1 cellular context compared by ENCODE assay signal in the genomic region with DNA sequence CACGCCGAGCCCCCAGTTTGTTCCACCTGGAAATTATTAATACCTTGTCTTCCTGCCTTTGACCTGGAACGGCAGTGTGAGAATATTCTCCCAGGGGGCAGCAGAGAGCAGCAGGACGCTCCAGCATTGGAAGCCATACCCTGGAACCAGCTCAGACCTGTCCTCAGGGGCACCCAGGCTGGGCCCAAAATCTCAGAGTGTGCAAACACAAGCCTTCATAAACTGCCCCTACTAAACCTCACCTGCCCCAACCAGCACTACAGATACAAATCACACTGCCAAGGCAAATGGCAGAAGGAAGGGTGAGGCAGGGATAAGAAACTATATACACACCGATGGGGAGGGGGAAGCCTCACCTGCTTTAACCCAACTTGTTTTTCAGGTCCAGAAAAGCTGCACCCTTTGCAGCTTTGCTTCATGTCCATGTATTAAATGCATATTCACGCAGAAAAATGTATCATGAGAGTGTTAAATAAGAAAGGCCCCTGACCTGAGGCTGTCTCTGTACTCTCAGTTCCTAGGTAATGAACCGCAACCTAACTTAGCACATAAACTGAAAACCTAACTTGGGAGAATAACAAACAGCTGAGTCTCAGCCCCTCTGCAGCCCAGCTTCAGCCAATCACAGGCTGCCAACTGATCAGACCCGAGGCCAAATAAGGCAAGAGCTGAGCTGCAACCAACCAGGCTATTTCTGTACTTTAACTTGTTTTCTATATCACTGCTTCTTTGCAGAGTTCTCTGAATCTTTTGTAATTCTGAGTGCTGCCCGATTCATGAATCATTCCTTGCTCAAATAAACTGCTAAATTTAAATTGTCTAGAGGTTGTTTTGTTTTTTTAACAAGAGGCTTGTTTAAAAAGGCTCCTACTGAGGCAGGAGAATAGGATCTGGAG.
A peak's percentile ranks its signal among the peaks of the same experiment; 100 is the strongest.
TF ChIP-seq lines count a peak whose summit lies in the region.

No MANE protein-coding gene starts in this region.

TF ChIP-seq in HepG2, 621 proteins besides CTCF, POLR2A, EP300 and RAD21 (continued from another document and continues in another):
- TF ChIP-seq, protein P1, sequence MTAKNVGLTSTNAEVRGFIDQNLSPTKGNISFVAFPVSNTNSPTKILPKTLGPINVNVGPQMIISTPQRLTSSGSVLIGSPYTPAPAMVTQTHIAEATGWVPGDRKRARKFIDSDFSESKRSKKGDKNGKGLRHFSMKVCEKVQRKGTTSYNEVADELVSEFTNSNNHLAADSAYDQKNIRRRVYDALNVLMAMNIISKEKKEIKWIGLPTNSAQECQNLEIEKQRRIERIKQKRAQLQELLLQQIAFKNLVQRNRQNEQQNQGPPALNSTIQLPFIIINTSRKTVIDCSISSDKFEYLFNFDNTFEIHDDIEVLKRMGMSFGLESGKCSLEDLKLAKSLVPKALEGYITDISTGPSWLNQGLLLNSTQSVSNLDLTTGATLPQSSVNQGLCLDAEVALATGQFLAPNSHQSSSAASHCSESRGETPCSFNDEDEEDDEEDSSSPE (CRISPR knock-in tag; IDR thresholded peaks at IDR 0.05): peak; percentile 23; the same call in 1 of the 2 replicates
- peak; percentile 46; the same call in 1 of the 2 replicates for TF ChIP-seq MBD4 (IDR thresholded peaks at IDR 0.05; ENCODE audit: borderline replicate concordance, low read length)
- TF ChIP-seq ZSCAN29 (CRISPR knock-in tag; conservative IDR thresholded peaks at IDR 0.05): peak; percentile 31; the same call in 1 of the 2 replicates
- TF ChIP-seq ZBTB20 (CRISPR knock-in tag; IDR thresholded peaks at IDR 0.05; ENCODE audit: borderline replicate concordance, low read depth): peak; percentile 84; the same call in 1 of the 2 replicates
- TF ChIP-seq FOXC1 (CRISPR knock-in tag; IDR thresholded peaks at IDR 0.05; ENCODE audit: borderline replicate concordance): peak; percentile 81
- peak; percentile 62 for TF ChIP-seq MIER3 (CRISPR knock-in tag; IDR thresholded peaks at IDR 0.05; ENCODE audit: borderline replicate concordance)
- peak; percentile 72; the same call in 1 of the 2 replicates for TF ChIP-seq ZNF644 (CRISPR knock-in tag; IDR thresholded peaks at IDR 0.05; ENCODE audit: low read depth)
- peak; percentile 60; the same call in 1 of the 2 replicates for TF ChIP-seq REPIN1 (CRISPR knock-in tag; IDR thresholded peaks at IDR 0.05; ENCODE audit: borderline replicate concordance, low read depth)
- TF ChIP-seq SP2 (CRISPR knock-in tag; IDR thresholded peaks at IDR 0.05): peak; percentile 68
- 0 out of 2 replicates have a peak, but pooled peaks have one; percentile 10 for TF ChIP-seq ZSCAN20 (CRISPR knock-in tag; IDR thresholded peaks at IDR 0.05; ENCODE audit: borderline replicate concordance)
- peak; percentile 68; the same call in 1 of the 2 replicates for TF ChIP-seq ZHX1 (CRISPR knock-in tag; IDR thresholded peaks at IDR 0.05; ENCODE audit: low read depth)
- peak; percentile 96 for TF ChIP-seq MTF2 (CRISPR knock-in tag; IDR thresholded peaks at IDR 0.05; ENCODE audit: borderline replicate concordance)
- peak; percentile 98 for TF ChIP-seq ZNF598 (CRISPR knock-in tag; IDR thresholded peaks at IDR 0.05; ENCODE audit: borderline replicate concordance)
- peak; percentile 74 for TF ChIP-seq PPARG (CRISPR knock-in tag; conservative IDR thresholded peaks at IDR 0.05)
- TF ChIP-seq, protein P2, sequence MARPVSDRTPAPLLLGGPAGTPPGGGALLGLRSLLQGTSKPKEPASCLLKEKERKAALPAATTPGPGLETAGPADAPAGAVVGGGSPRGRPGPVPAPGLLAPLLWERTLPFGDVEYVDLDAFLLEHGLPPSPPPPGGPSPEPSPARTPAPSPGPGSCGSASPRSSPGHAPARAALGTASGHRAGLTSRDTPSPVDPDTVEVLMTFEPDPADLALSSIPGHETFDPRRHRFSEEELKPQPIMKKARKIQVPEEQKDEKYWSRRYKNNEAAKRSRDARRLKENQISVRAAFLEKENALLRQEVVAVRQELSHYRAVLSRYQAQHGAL (CRISPR knock-in tag; IDR thresholded peaks at IDR 0.05; ENCODE audit: not compliant biosample characterization): peak; percentile 83
- TF ChIP-seq, protein P3, sequence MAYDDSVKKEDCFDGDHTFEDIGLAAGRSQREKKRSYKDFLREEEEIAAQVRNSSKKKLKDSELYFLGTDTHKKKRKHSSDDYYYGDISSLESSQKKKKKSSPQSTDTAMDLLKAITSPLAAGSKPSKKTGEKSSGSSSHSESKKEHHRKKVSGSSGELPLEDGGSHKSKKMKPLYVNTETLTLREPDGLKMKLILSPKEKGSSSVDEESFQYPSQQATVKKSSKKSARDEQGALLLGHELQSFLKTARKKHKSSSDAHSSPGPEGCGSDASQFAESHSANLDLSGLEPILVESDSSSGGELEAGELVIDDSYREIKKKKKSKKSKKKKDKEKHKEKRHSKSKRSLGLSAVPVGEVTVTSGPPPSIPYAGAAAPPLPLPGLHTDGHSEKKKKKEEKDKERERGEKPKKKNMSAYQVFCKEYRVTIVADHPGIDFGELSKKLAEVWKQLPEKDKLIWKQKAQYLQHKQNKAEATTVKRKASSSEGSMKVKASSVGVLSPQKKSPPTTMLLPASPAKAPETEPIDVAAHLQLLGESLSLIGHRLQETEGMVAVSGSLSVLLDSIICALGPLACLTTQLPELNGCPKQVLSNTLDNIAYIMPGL (CRISPR knock-in tag; IDR thresholded peaks at IDR 0.05; ENCODE audit: borderline replicate concordance in 1 of 2, low read depth in 1 of 2): peak; percentile 97 to 98
- peak; percentile 70 for TF ChIP-seq POLR2AphosphoS5 (IDR thresholded peaks at IDR 0.05; ENCODE audit: low read depth, low read length)
- peak; percentile 98 for TF ChIP-seq CBX5 (CRISPR knock-in tag; IDR thresholded peaks at IDR 0.05; ENCODE audit: borderline replicate concordance)
- TF ChIP-seq, protein P4, sequence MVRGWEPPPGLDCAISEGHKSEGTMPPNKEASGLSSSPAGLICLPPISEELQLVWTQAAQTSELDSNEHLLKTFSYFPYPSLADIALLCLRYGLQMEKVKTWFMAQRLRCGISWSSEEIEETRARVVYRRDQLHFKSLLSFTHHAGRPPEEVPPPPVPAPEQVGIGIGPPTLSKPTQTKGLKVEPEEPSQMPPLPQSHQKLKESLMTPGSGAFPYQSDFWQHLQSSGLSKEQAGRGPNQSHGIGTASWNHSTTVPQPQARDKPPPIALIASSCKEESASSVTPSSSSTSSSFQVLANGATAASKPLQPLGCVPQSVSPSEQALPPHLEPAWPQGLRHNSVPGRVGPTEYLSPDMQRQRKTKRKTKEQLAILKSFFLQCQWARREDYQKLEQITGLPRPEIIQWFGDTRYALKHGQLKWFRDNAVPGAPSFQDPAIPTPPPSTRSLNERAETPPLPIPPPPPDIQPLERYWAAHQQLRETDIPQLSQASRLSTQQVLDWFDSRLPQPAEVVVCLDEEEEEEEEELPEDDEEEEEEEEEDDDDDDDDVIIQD (CRISPR knock-in tag; IDR thresholded peaks at IDR 0.05; ENCODE audit: low read depth): peak; percentile 98
- TF ChIP-seq DZIP1 (CRISPR knock-in tag; IDR thresholded peaks at IDR 0.05): no peak
- TF ChIP-seq SNAPC2 (CRISPR knock-in tag; IDR thresholded peaks at IDR 0.05): peak; percentile 84; the same call in 1 of the 2 replicates
- no peak for TF ChIP-seq RAD51 (IDR thresholded peaks at IDR 0.05; ENCODE audit: borderline replicate concordance)
- TF ChIP-seq SIN3B (IDR thresholded peaks at IDR 0.05; ENCODE audit: low read length): no peak
- TF ChIP-seq, protein P5, sequence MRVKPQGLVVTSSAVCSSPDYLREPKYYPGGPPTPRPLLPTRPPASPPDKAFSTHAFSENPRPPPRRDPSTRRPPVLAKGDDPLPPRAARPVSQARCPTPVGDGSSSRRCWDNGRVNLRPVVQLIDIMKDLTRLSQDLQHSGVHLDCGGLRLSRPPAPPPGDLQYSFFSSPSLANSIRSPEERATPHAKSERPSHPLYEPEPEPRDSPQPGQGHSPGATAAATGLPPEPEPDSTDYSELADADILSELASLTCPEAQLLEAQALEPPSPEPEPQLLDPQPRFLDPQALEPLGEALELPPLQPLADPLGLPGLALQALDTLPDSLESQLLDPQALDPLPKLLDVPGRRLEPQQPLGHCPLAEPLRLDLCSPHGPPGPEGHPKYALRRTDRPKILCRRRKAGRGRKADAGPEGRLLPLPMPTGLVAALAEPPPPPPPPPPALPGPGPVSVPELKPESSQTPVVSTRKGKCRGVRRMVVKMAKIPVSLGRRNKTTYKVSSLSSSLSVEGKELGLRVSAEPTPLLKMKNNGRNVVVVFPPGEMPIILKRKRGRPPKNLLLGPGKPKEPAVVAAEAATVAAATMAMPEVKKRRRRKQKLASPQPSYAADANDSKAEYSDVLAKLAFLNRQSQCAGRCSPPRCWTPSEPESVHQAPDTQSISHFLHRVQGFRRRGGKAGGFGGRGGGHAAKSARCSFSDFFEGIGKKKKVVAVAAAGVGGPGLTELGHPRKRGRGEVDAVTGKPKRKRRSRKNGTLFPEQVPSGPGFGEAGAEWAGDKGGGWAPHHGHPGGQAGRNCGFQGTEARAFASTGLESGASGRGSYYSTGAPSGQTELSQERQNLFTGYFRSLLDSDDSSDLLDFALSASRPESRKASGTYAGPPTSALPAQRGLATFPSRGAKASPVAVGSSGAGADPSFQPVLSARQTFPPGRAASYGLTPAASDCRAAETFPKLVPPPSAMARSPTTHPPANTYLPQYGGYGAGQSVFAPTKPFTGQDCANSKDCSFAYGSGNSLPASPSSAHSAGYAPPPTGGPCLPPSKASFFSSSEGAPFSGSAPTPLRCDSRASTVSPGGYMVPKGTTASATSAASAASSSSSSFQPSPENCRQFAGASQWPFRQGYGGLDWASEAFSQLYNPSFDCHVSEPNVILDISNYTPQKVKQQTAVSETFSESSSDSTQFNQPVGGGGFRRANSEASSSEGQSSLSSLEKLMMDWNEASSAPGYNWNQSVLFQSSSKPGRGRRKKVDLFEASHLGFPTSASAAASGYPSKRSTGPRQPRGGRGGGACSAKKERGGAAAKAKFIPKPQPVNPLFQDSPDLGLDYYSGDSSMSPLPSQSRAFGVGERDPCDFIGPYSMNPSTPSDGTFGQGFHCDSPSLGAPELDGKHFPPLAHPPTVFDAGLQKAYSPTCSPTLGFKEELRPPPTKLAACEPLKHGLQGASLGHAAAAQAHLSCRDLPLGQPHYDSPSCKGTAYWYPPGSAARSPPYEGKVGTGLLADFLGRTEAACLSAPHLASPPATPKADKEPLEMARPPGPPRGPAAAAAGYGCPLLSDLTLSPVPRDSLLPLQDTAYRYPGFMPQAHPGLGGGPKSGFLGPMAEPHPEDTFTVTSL (CRISPR knock-in tag; IDR thresholded peaks at IDR 0.05; ENCODE audit: borderline replicate concordance): peak; percentile 59; the same call in 1 of the 2 replicates
- TF ChIP-seq KAT8 (CRISPR knock-in tag; IDR thresholded peaks at IDR 0.05): peak; percentile 65; the same call in 1 of the 2 replicates
- peak; percentile 65 for TF ChIP-seq TBL1XR1 (IDR thresholded peaks at IDR 0.05; ENCODE audit: borderline replicate concordance, low read length, partially characterized antibody)
- peak; percentile 93; the same call in 1 of the 2 replicates for TF ChIP-seq ZFP41 (CRISPR knock-in tag; IDR thresholded peaks at IDR 0.05; ENCODE audit: borderline replicate concordance)
- peak; percentile 74 for TF ChIP-seq FOXK1 (CRISPR knock-in tag; IDR thresholded peaks at IDR 0.05; ENCODE audit: borderline replicate concordance, low read depth)
- peak; percentile 94 for TF ChIP-seq ZNF512 (CRISPR knock-in tag; IDR thresholded peaks at IDR 0.05)
- no peak; the same call in 1 of the 2 replicates for TF ChIP-seq ZNF253 (CRISPR knock-in tag; IDR thresholded peaks at IDR 0.05; ENCODE audit: borderline replicate concordance)
